In genomic region chr17:55114283-55114682, GRCh38 we compare ENCODE assay signal across 30 cellular contexts.
"Had no signal": no experiment of that assay in that cellular context is flagged by ENCODE, and none has a peak within 500 bp of the region (broad histone marks: within the 10 kb centered on the region; RNA-seq: fewer than 3 reads in every experiment).

No MANE protein-coding gene starts in this region.

- H3K36me3 ChIP-seq: brain microvascular endothelial cell, breast epithelium had no signal

- H3K9me3 ChIP-seq: body of pancreas, breast epithelium had no signal

- DNase-seq: activated B cell treated with CpG ODN at 0.5 μM for 24 hours; activated CD4-positive, alpha-beta memory T cell treated with anti-CD3 and anti-CD28 coated beads for 36 hours; activated CD4-positive, alpha-beta T cell treated with anti-CD3 and anti-CD28 coated beads for 4 hours; activated CD4-positive, alpha-beta T cell treated with anti-CD3 and anti-CD28 coated beads, Interleukin-2, amount 10 ng/mL, durations not matched to agents 24 days and 14 days; activated CD4-positive, alpha-beta T cell treated with anti-CD3 and anti-CD28 coated beads, Interleukin-2, amount 50 U/mL, for 1 hour; activated CD4-positive, alpha-beta T cell treated with anti-CD3 and anti-CD28 coated beads, Interleukin-2, amount 50 U/mL, for 4 hours; activated CD4-positive, CD25-positive, alpha-beta regulatory T cell treated with anti-CD3 and anti-CD28 coated beads, Interleukin-2, amount 50 U/mL, for 72 hours; activated CD8-positive, alpha-beta memory T cell treated with anti-CD3 and anti-CD28 coated beads, Interleukin-2, amount 10 ng/mL, durations not matched to agents 7 days and 5 days; activated CD8-positive, alpha-beta memory T cell treated with anti-CD3 and anti-CD28 coated beads, Interleukin-2, amount 50 U/mL, for 48 hours; activated CD8-positive, alpha-beta T cell treated with anti-CD3 and anti-CD28 coated beads for 36 hours; activated effector memory CD4-positive, alpha-beta T cell treated with Interleukin-2 at 50 U/mL for 16 hours; activated gamma-delta T cell; activated naive CD4-positive, alpha-beta T cell treated with anti-CD3 and anti-CD28 coated beads, Interleukin-2, amount 10 ng/mL, durations not matched to agents 7 days and 5 days; activated naive CD4-positive, alpha-beta T cell treated with Interleukin-2 at 50 U/mL for 16 hours; activated naive CD8-positive, alpha-beta T cell treated with anti-CD3 and anti-CD28 coated beads, Interleukin-2, amount 10 ng/mL, durations not matched to agents 7 days and 5 days; activated naive CD8-positive, alpha-beta T cell treated with anti-CD3 and anti-CD28 coated beads, Interleukin-2, amount 50 U/mL, for 24 hours; activated T-cell treated with anti-CD3 and anti-CD28 coated beads, Interleukin-2, amount 50 U/mL, for 1 hour; activated T-cell treated with anti-CD3 and anti-CD28 coated beads, Interleukin-2, amount 50 U/mL, for 4 hours; aorta; body of pancreas; brain microvascular endothelial cell; central memory CD4-positive, alpha-beta T cell; T-helper 1 cell; T-helper 2 cell; T-helper 9 cell had no signal

- ATAC-seq: activated CD8-positive, alpha-beta memory T cell treated with anti-CD3 and anti-CD28 coated beads, Interleukin-2, amount 10 ng/mL, durations not matched to agents 7 days and 5 days; activated CD8-positive, alpha-beta T cell treated with anti-CD3 and anti-CD28 coated beads for 36 hours; activated naive CD8-positive, alpha-beta T cell treated with anti-CD3 and anti-CD28 coated beads, Interleukin-2, amount 50 U/mL, for 24 hours; activated T-cell treated with anti-CD3 and anti-CD28 coated beads, Interleukin-2, amount 50 U/mL, for 4 hours; body of pancreas had no signal

- H3K27me3 ChIP-seq: body of pancreas, brain microvascular endothelial cell, breast epithelium had no signal

- H3K27ac ChIP-seq: body of pancreas, brain microvascular endothelial cell, breast epithelium, VCaP had no signal

- FAIRE-seq: astrocyte, colon, TTC549 had no signal

- H3K4me3 ChIP-seq: body of pancreas, breast epithelium had no signal
